8 cellular contexts compared by ENCODE assay signal in genomic region chr2:12931211-12931844, GRCh38.
DNase-seq lines count a peak whose midpoint lies in the region; ATAC-seq and TF ChIP-seq lines count a peak whose summit lies in the region.

No MANE protein-coding gene starts in this region.

- DNase-seq in HFFc6 (peak; percentile 53), NCI-H526 treated with DMSO at 0.1 percent for 48 hours (lab: John Stamatoyannopoulos, UW) (peak; percentile 27), chondrocyte (ENCODE audit: low spot score) (no peak)
- no peak for DNase-seq in activated effector memory CD4-positive, alpha-beta T cell treated with anti-CD3 and anti-CD28 coated beads, Interleukin-2, amount 50 U/mL, for 16 hours
- no peak for DNase-seq in activated CD8-positive, alpha-beta memory T cell treated with anti-CD3 and anti-CD28 coated beads, Interleukin-2, amount 50 U/mL, for 4 hours

- H3K4me3 ChIP-seq in DOHH2 (ENCODE audit: low read length) (no peak overlapping the region), liver (ENCODE audit: low read depth in 1 of 3, low read length in 3 of 3) (no peak overlapping the region)

- H3K4me2 ChIP-seq in DOHH2 (ENCODE audit: low read length), result no peak overlapping the region

- peaks cover 5% of the 10 kb centered on the region; the same call in 1 of the 2 replicates for H3K27me3 ChIP-seq in DOHH2 (ENCODE audit: control insufficient read depth, low read length)
- peaks cover 0 to 12% (median 0%) of the 10 kb centered on the region in 4 donors for H3K27me3 ChIP-seq in liver (ENCODE audit: control insufficient read depth in 4 of 4, insufficient read depth in 4 of 4, low read length in 3 of 4)

- no peaks in the 10 kb centered on the region for H3K9me2 ChIP-seq in DOHH2 (replicated peaks; ENCODE audit: control insufficient read depth, low read length)

- H3K4me1 Mint-ChIP-seq in HFFc6 (ENCODE audit: low read depth), result peaks cover 37% of the 10 kb centered on the region
- peaks cover 40% of the 10 kb centered on the region for H3K4me1 Mint-ChIP-seq in chondrocyte (ENCODE audit: low read depth)

- ATAC-seq in HG03097 (IDR thresholded peaks at IDR 0.05; ENCODE audit: low FRiP score, unreplicated experiment), result no peak

- 24% methylated on average over 4 of the region's 4 CpGs for WGBS in liver

- H3K9ac ChIP-seq in liver (ENCODE audit: low read depth in 1 of 2, low read length in 2 of 2), result no peak overlapping the region

- no peaks in the 10 kb centered on the region for H3K9me3 Mint-ChIP-seq in HFFc6
- no peaks in the 10 kb centered on the region for H3K9me3 Mint-ChIP-seq in chondrocyte (ENCODE audit: low read depth)

- no peak overlapping the region for H3K4me3 Mint-ChIP-seq in HFFc6
- H3K4me3 Mint-ChIP-seq in chondrocyte (ENCODE audit: unreplicated experiment), result no peak overlapping the region

- H3K27me3 Mint-ChIP-seq in HFFc6 (ENCODE audit: insufficient read depth) (no peaks in the 10 kb centered on the region), chondrocyte (ENCODE audit: low read depth) (no peaks in the 10 kb centered on the region)

- H3K36me3 ChIP-seq in DOHH2 (ENCODE audit: control insufficient read depth, low read length) (no peaks in the 10 kb centered on the region), liver (ENCODE audit: control insufficient read depth in 4 of 4, insufficient read depth in 3 of 4, low read depth in 1 of 4, low read length in 3 of 4) (no peaks in the 10 kb centered on the region)

- H3K36me3 Mint-ChIP-seq in HFFc6 (ENCODE audit: low read depth) (no peaks in the 10 kb centered on the region), chondrocyte (ENCODE audit: low read depth) (no peaks in the 10 kb centered on the region)

- peak; percentile 86 to 96 for TF ChIP-seq RAD21 in liver (IDR thresholded peaks at IDR 0.05)

- H3K4me1 ChIP-seq in DOHH2 (ENCODE audit: control insufficient read depth, low read length) (peaks cover 14% of the 10 kb centered on the region), liver (ENCODE audit: control insufficient read depth in 4 of 4, insufficient read depth in 4 of 4, low read length in 3 of 4) (no peaks in the 10 kb centered on the region)

- TF ChIP-seq CTCF in DOHH2 (IDR thresholded peaks at IDR 0.05; ENCODE audit: low read depth, low read length, poor library complexity, severe bottlenecking) (peak; percentile 81), HFFc6 (IDR thresholded peaks at IDR 0.05) (peak; percentile 91), chondrocyte (IDR thresholded peaks at IDR 0.05) (peak; percentile 93), liver (IDR thresholded peaks at IDR 0.05; ENCODE audit: low read depth, low read length, missing input control) (peak; percentile 93)

- H3K27ac ChIP-seq in DOHH2 (ENCODE audit: low read depth, low read length) (no peak overlapping the region), liver (ENCODE audit: low read depth in 1 of 2, low read length in 2 of 2) (no peak overlapping the region)

- H3K27ac Mint-ChIP-seq in HFFc6 (no peak overlapping the region), chondrocyte (ENCODE audit: unreplicated experiment) (no peak overlapping the region)

- no peaks in the 10 kb centered on the region for H3F3A ChIP-seq in DOHH2 (ENCODE audit: control insufficient read depth, insufficient read depth)

- H3K9me3 ChIP-seq in DOHH2 (ENCODE audit: control insufficient read depth, insufficient read depth, low read length), result no peaks in the 10 kb centered on the region
- no peaks in the 10 kb centered on the region for H3K9me3 ChIP-seq in liver (ENCODE audit: control insufficient read depth in 4 of 4, low read length in 3 of 4)

- no peaks in the 10 kb centered on the region for H3K79me2 ChIP-seq in DOHH2 (ENCODE audit: control insufficient read depth, low read length)

- H4K20me1 ChIP-seq in DOHH2 (ENCODE audit: control insufficient read depth, insufficient read depth, low read depth, low read length), result no peaks in the 10 kb centered on the region

TF ChIP-seq in liver, 16 proteins besides CTCF, POLR2A, EP300 and RAD21:
- TF ChIP-seq TAF1 (conservative IDR thresholded peaks at IDR 0.05) (no peak), JUND (IDR thresholded peaks at IDR 0.05) (no peak), RXRA (IDR thresholded peaks at IDR 0.05) (peak in 1 of 2 donors; percentile 14), NR2F2 (IDR thresholded peaks at IDR 0.05) (peak; percentile 6)

Comparison
In these comparisons a context has a peak if more than half of its experiments do, and no peak if none do; other contexts are left out.
1. DNase-seq: peak in HFFc6 (single experiment) and NCI-H526 treated with DMSO at 0.1 percent for 48 hours (single experiment); none in chondrocyte (single experiment), activated effector memory CD4-positive, alpha-beta T cell treated with anti-CD3 and anti-CD28 coated beads, Interleukin-2, amount 50 U/mL, for 16 hours (single experiment) and activated CD8-positive, alpha-beta memory T cell treated with anti-CD3 and anti-CD28 coated beads, Interleukin-2, amount 50 U/mL, for 4 hours (single experiment).
2. Peak in every context shown above with its lines, with median percentiles within 50 percentile points of each other: CTCF ChIP-seq.